1 cellular context compared by ENCODE assay signal in genomic region chr1:248873993-248874671, GRCh38.
TF ChIP-seq lines count a peak whose summit lies in the region.

No MANE protein-coding gene starts in this region.

TF ChIP-seq in GM12878, 131 proteins besides CTCF, POLR2A, EP300 and RAD21 (continued from another document and continues in another):
- TF ChIP-seq ZNF687 (IDR thresholded peaks at IDR 0.05) (no peak), EED (IDR thresholded peaks at IDR 0.05; ENCODE audit: low read depth) (peak; percentile 96), CREM (IDR thresholded peaks at IDR 0.05; ENCODE audit: low read depth) (peak; percentile 92), NR2F1 (conservative IDR thresholded peaks at IDR 0.05) (0 out of 2 replicates have a peak, but pooled peaks have one; percentile 32), SREBF1 (IDR thresholded peaks at IDR 0.05; ENCODE audit: low read length) (no peak), HSF1 (IDR thresholded peaks at IDR 0.05; ENCODE audit: low read depth, low read length) (no peak), IRF5 (IDR thresholded peaks at IDR 0.05; ENCODE audit: borderline replicate concordance) (no peak; the same call in 1 of the 2 replicates), SRF (IDR thresholded peaks at IDR 0.05; ENCODE audit: low read depth in 2 of 2, low read length in 2 of 2) (no peak), KDM1A (IDR thresholded peaks at IDR 0.05; ENCODE audit: borderline replicate concordance) (no peak), EZH2 (IDR thresholded peaks at IDR 0.05; ENCODE audit: borderline replicate concordance, control insufficient read depth, low read depth, low read length) (no peak), MTA2 (IDR thresholded peaks at IDR 0.05; ENCODE audit: low read depth) (peak; percentile 55), CBX5 (IDR thresholded peaks at IDR 0.05; ENCODE audit: low read depth) (peak; percentile 80), ZBED1 (IDR thresholded peaks at IDR 0.05; ENCODE audit: borderline replicate concordance) (no peak; the same call in 1 of the 2 replicates), ZBTB11 (CRISPR knock-in tag; IDR thresholded peaks at IDR 0.05) (no peak), GABPA (IDR thresholded peaks at IDR 0.05; ENCODE audit: low read depth) (peak; percentile 52), POU2F2 (IDR thresholded peaks at IDR 0.05; ENCODE audit: borderline replicate concordance, low read depth, low read length) (no peak), NRF1 (conservative IDR thresholded peaks at IDR 0.05; ENCODE audit: low read depth, low read length) (no peak), FOS (IDR thresholded peaks at IDR 0.05; ENCODE audit: borderline replicate concordance, extremely low read depth, insufficient read length) (no peak), CHD1 (IDR thresholded peaks at IDR 0.05; ENCODE audit: low read depth, low read length) (no peak), KAT2A (conservative IDR thresholded peaks at IDR 0.05; ENCODE audit: control insufficient read depth, low read depth, low read length) (no peak), MXI1 (IDR thresholded peaks at IDR 0.05; ENCODE audit: low read depth, low read length) (no peak), REST (IDR thresholded peaks at IDR 0.05; ENCODE audit: low read depth, low read length) (no peak), ATF7 (IDR thresholded peaks at IDR 0.05; ENCODE audit: low read depth) (peak; percentile 96), TBL1XR1 (IDR thresholded peaks at IDR 0.05; ENCODE audit: low read depth, low read length) (no peak; the same call in 1 of the 2 replicates), TARDBP (IDR thresholded peaks at IDR 0.05; ENCODE audit: borderline replicate concordance) (peak; percentile 96), NFXL1 (IDR thresholded peaks at IDR 0.05; ENCODE audit: borderline replicate concordance) (no peak), SREBF2 (IDR thresholded peaks at IDR 0.05; ENCODE audit: low read length) (peak; percentile 87), MTA3 (IDR thresholded peaks at IDR 0.05; ENCODE audit: borderline replicate concordance, low read length) (peak; percentile 92; the same call in 1 of the 2 replicates), SP1 (IDR thresholded peaks at IDR 0.05; ENCODE audit: low read depth, low read length) (no peak), SMARCA5 (IDR thresholded peaks at IDR 0.05) (peak; percentile 35), SMAD1 (IDR thresholded peaks at IDR 0.05; ENCODE audit: low read depth, partially characterized antibody) (no peak), TCF7 (IDR thresholded peaks at IDR 0.05; ENCODE audit: borderline replicate concordance) (no peak), EGR1 (IDR thresholded peaks at IDR 0.05; ENCODE audit: borderline replicate concordance in 1 of 2, low read depth in 2 of 2, low read length in 2 of 2) (no peak), ATF2 (IDR thresholded peaks at IDR 0.05; ENCODE audit: low read length) (peak; percentile 95), ZNF24 (IDR thresholded peaks at IDR 0.05) (peak; percentile 99), PRDM15 (CRISPR knock-in tag; IDR thresholded peaks at IDR 0.05) (no peak), KLF5 (IDR thresholded peaks at IDR 0.05; ENCODE audit: partially characterized antibody) (peak; percentile 48), USF2 (IDR thresholded peaks at IDR 0.05; ENCODE audit: borderline replicate concordance, low read depth, low read length) (no peak)
